In the genomic region with DNA sequence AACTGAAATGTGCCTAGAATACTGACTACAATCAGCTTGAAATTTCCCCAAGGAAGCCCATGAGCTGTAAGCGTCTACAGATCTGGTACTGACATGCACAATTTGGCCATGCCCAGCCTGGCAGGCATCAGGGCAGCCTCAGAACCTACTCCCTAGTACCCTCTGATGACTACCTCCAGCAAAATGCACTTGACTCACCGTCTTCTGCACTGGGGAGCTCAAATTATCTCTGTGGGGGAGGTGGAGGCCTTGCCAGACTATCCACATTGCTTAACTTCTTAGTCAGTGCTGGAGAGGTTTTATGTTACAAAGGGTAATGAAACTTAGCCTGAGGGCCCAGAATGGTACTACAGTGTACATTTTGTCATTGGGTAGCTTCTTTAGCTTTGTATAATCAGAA, we compare ENCODE assay signal across 11 cellular contexts.
DNase-seq lines count a peak whose midpoint lies in the region; ATAC-seq and TF ChIP-seq lines count a peak whose summit lies in the region.
"Had no signal": no experiment of that assay in that cellular context is flagged by ENCODE, and none has a peak within 500 bp of the region (broad histone marks: within the 10 kb centered on the region; RNA-seq: fewer than 3 reads in every experiment).

No MANE protein-coding gene starts in this region.

- H3K4me1 ChIP-seq in breast epithelium = no peaks in the 10 kb centered on the region

- BruUV-seq in MCF 10A (replicated peaks; lab: Mats Ljungman, UMichigan) = no TSS peak

- H3K27me3 Mint-ChIP-seq in MCF 10A (ENCODE audit: insufficient read depth, unreplicated experiment) = no peaks in the 10 kb centered on the region
- no peaks in the 10 kb centered on the region for H3K27me3 Mint-ChIP-seq in activated CD8-positive, alpha-beta T cell treated with anti-CD3 and anti-CD28 coated beads, Interleukin-2, amount 10 ng/mL, durations not matched to agents 7 days and 5 days (ENCODE audit: low read depth)
- H3K27me3 Mint-ChIP-seq in activated CD8-positive, alpha-beta T cell treated with anti-CD3 and anti-CD28 coated beads for 36 hours = no peaks in the 10 kb centered on the region
- H3K27me3 Mint-ChIP-seq: stimulated activated naive B cell treated with anti-CD40 and anti-IgM and Interleukin-4, amounts not matched to agents 10 μg/mL and 1 μg/mL and 100 μg/mL, for 72 hours had no signal

- H3K9me3 Mint-ChIP-seq in MCF 10A (ENCODE audit: unreplicated experiment) = peaks cover 3% of the 10 kb centered on the region
- no peaks in the 10 kb centered on the region for H3K9me3 Mint-ChIP-seq in activated CD8-positive, alpha-beta T cell treated with anti-CD3 and anti-CD28 coated beads, Interleukin-2, amount 10 ng/mL, durations not matched to agents 7 days and 5 days (ENCODE audit: insufficient read depth)
- H3K9me3 Mint-ChIP-seq in activated CD8-positive, alpha-beta T cell treated with anti-CD3 and anti-CD28 coated beads for 36 hours = no peaks in the 10 kb centered on the region

- ATAC-seq in SK-N-SH treated with all-trans-retinoic acid at 6 μM for 48 hours = peak; percentile 99
- no peak for ATAC-seq in activated CD8-positive, alpha-beta T cell treated with anti-CD3 and anti-CD28 coated beads, Interleukin-2, amount 10 ng/mL, durations not matched to agents 7 days and 5 days
- ATAC-seq in HG03565 (IDR thresholded peaks at IDR 0.05; ENCODE audit: unreplicated experiment) = no peak
- no peak for ATAC-seq in activated CD8-positive, alpha-beta T cell treated with anti-CD3 and anti-CD28 coated beads for 36 hours
- no peak for ATAC-seq in HG03108 (IDR thresholded peaks at IDR 0.05; ENCODE audit: unreplicated experiment)
- ATAC-seq: stimulated activated naive B cell treated with anti-CD40 and anti-IgM and Interleukin-4, amounts not matched to agents 10 μg/mL and 1 μg/mL and 100 μg/mL, for 72 hours had no signal

- TF ChIP-seq CTCF in MCF 10A (IDR thresholded peaks at IDR 0.05; ENCODE audit: unreplicated experiment) (no peak), breast epithelium (IDR thresholded peaks at IDR 0.05) (no peak)
- no peak for TF ChIP-seq CTCF in activated CD8-positive, alpha-beta T cell treated with anti-CD3 and anti-CD28 coated beads for 36 hours (IDR thresholded peaks at IDR 0.05)

- no peak overlapping the region for H3K27ac ChIP-seq in breast epithelium
- H3K27ac ChIP-seq: C4-2B had no signal

- H3K4me3 ChIP-seq in breast epithelium = no peak overlapping the region

- peak overlapping the region; percentile 74 for H3K27ac Mint-ChIP-seq in MCF 10A (ENCODE audit: low read depth, unreplicated experiment)
- no peak overlapping the region for H3K27ac Mint-ChIP-seq in activated CD8-positive, alpha-beta T cell treated with anti-CD3 and anti-CD28 coated beads, Interleukin-2, amount 10 ng/mL, durations not matched to agents 7 days and 5 days
- no peak overlapping the region for H3K27ac Mint-ChIP-seq in activated CD8-positive, alpha-beta T cell treated with anti-CD3 and anti-CD28 coated beads for 36 hours
- H3K27ac Mint-ChIP-seq: stimulated activated naive B cell treated with anti-CD40 and anti-IgM and Interleukin-4, amounts not matched to agents 10 μg/mL and 1 μg/mL and 100 μg/mL, for 72 hours had no signal

- no peaks in the 10 kb centered on the region for H3K9me3 ChIP-seq in breast epithelium

- no peaks in the 10 kb centered on the region for H3K27me3 ChIP-seq in breast epithelium

- H3K36me3 Mint-ChIP-seq in MCF 10A (ENCODE audit: insufficient read depth, unreplicated experiment) = no peaks in the 10 kb centered on the region
- no peaks in the 10 kb centered on the region for H3K36me3 Mint-ChIP-seq in activated CD8-positive, alpha-beta T cell treated with anti-CD3 and anti-CD28 coated beads, Interleukin-2, amount 10 ng/mL, durations not matched to agents 7 days and 5 days (ENCODE audit: low read depth)
- H3K36me3 Mint-ChIP-seq in activated CD8-positive, alpha-beta T cell treated with anti-CD3 and anti-CD28 coated beads for 36 hours (ENCODE audit: low read depth) = no peaks in the 10 kb centered on the region
- H3K36me3 Mint-ChIP-seq: stimulated activated naive B cell treated with anti-CD40 and anti-IgM and Interleukin-4, amounts not matched to agents 10 μg/mL and 1 μg/mL and 100 μg/mL, for 72 hours had no signal

- DNase-seq in MCF 10A (ENCODE audit: unreplicated experiment) = peak; percentile 99
- no peak for DNase-seq in breast epithelium (ENCODE audit: low spot score in 2 of 2)
- peak; percentile 31 for DNase-seq in hepatic stellate cell (ENCODE audit: low spot score)
- no peak for DNase-seq in activated CD8-positive, alpha-beta T cell treated with anti-CD3 and anti-CD28 coated beads, Interleukin-2, amount 10 ng/mL, durations not matched to agents 7 days and 5 days
- DNase-seq in activated CD8-positive, alpha-beta T cell treated with anti-CD3 and anti-CD28 coated beads for 36 hours = no peak
- DNase-seq: activated CD8-positive, alpha-beta memory T cell treated with anti-CD3 and anti-CD28 coated beads, Interleukin-2, amount 50 U/mL, for 48 hours; stimulated activated naive B cell treated with anti-CD40 and anti-IgM and Interleukin-4, amounts not matched to agents 10 μg/mL and 1 μg/mL and 100 μg/mL, for 72 hours had no signal

- CTCF ChIA-PET in MCF 10A (lab: Yijun Ruan, JAX) = interaction anchor here (0.6 to 2.1 kb wide), 5 partner anchors 9 to 74 kb away, joined by 3 to 8 read pairs (median 4); no protein-coding TSS in a partner anchor
- CTCF ChIA-PET in activated CD8-positive, alpha-beta T cell treated with anti-CD3 and anti-CD28 coated beads, Interleukin-2, amount 10 ng/mL, durations not matched to agents 7 days and 5 days (lab: Charles Lee) = no interaction called here
- CTCF ChIA-PET in activated CD8-positive, alpha-beta T cell treated with anti-CD3 and anti-CD28 coated beads for 36 hours (lab: Charles Lee) = no interaction called here

- intact Hi-C loops in MCF 10A (cut with micrococcal nuclease) = loop anchor here (1.0 kb wide), 2 partner anchors 71 to 141 kb away; a partner anchor contains a TSS
- intact Hi-C loops in breast epithelium (cut with DNase I; ENCODE audit: low total_unique reads) = no loop called here
- intact Hi-C loops in activated CD8-positive, alpha-beta T cell treated with anti-CD3 and anti-CD28 coated beads for 36 hours (cut with micrococcal nuclease) = no loop called here

- peak overlapping the region; percentile 33 for H3K4me3 Mint-ChIP-seq in MCF 10A (ENCODE audit: unreplicated experiment)
- no peak overlapping the region for H3K4me3 Mint-ChIP-seq in activated CD8-positive, alpha-beta T cell treated with anti-CD3 and anti-CD28 coated beads, Interleukin-2, amount 10 ng/mL, durations not matched to agents 7 days and 5 days
- H3K4me3 Mint-ChIP-seq in activated CD8-positive, alpha-beta T cell treated with anti-CD3 and anti-CD28 coated beads for 36 hours = no peak overlapping the region
- H3K4me3 Mint-ChIP-seq: stimulated activated naive B cell treated with anti-CD40 and anti-IgM and Interleukin-4, amounts not matched to agents 10 μg/mL and 1 μg/mL and 100 μg/mL, for 72 hours had no signal

- no peak for TF ChIP-seq POLR2A in breast epithelium (IDR thresholded peaks at IDR 0.05)

- POLR2A ChIA-PET in MCF 10A (lab: Yijun Ruan, JAX) = interaction anchor here (0.6 to 5.1 kb wide), 20 partner anchors 13 to 312 kb away, joined by 3 to 36 read pairs (median 6); a partner anchor contains a TSS
- POLR2A ChIA-PET in activated CD8-positive, alpha-beta T cell treated with anti-CD3 and anti-CD28 coated beads, Interleukin-2, amount 10 ng/mL, durations not matched to agents 7 days and 5 days (lab: Charles Lee) = no interaction called here
- POLR2A ChIA-PET in activated CD8-positive, alpha-beta T cell treated with anti-CD3 and anti-CD28 coated beads for 36 hours (lab: Charles Lee) = no interaction called here

- peaks cover 37% of the 10 kb centered on the region for H3K4me1 Mint-ChIP-seq in MCF 10A (ENCODE audit: insufficient read depth, unreplicated experiment)
- no peaks in the 10 kb centered on the region for H3K4me1 Mint-ChIP-seq in activated CD8-positive, alpha-beta T cell treated with anti-CD3 and anti-CD28 coated beads, Interleukin-2, amount 10 ng/mL, durations not matched to agents 7 days and 5 days (ENCODE audit: low read depth)
- no peaks in the 10 kb centered on the region for H3K4me1 Mint-ChIP-seq in activated CD8-positive, alpha-beta T cell treated with anti-CD3 and anti-CD28 coated beads for 36 hours (ENCODE audit: low read depth)

- no peaks in the 10 kb centered on the region for H3K36me3 ChIP-seq in breast epithelium

TF ChIP-seq in SK-N-SH treated with all-trans-retinoic acid at 6 μM for 48 hours, 23 proteins besides CTCF, POLR2A, EP300 and RAD21:
- TF ChIP-seq ESRRG (CRISPR knock-in tag; IDR thresholded peaks at IDR 0.05) (no peak), ISL1 (CRISPR knock-in tag; IDR thresholded peaks at IDR 0.05) (no peak), RARB (CRISPR knock-in tag; IDR thresholded peaks at IDR 0.05) (no peak), TOX (CRISPR knock-in tag; IDR thresholded peaks at IDR 0.05; ENCODE audit: borderline replicate concordance) (no peak), ZNF70 (CRISPR knock-in tag; IDR thresholded peaks at IDR 0.05) (no peak), ZC3H10 (CRISPR knock-in tag; IDR thresholded peaks at IDR 0.05) (no peak)
- TF ChIP-seq, protein P1, sequence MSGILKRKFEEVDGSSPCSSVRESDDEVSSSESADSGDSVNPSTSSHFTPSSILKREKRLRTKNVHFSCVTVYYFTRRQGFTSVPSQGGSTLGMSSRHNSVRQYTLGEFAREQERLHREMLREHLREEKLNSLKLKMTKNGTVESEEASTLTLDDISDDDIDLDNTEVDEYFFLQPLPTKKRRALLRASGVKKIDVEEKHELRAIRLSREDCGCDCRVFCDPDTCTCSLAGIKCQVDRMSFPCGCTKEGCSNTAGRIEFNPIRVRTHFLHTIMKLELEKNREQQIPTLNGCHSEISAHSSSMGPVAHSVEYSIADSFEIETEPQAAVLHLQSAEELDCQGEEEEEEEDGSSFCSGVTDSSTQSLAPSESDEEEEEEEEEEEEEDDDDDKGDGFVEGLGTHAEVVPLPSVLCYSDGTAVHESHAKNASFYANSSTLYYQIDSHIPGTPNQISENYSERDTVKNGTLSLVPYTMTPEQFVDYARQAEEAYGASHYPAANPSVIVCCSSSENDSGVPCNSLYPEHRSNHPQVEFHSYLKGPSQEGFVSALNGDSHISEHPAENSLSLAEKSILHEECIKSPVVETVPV (CRISPR knock-in tag; IDR thresholded peaks at IDR 0.05) = no peak

Comparison
In these comparisons a context has a peak if more than half of its experiments do, and no peak if none do; other contexts are left out.
1. DNase-seq: peak in MCF 10A (single experiment) and hepatic stellate cell (single experiment); none in breast epithelium (0 of 2), activated CD8-positive, alpha-beta T cell treated with anti-CD3 and anti-CD28 coated beads, Interleukin-2, amount 10 ng/mL, durations not matched to agents 7 days and 5 days (single experiment) and activated CD8-positive, alpha-beta T cell treated with anti-CD3 and anti-CD28 coated beads for 36 hours (single experiment).